Comparison of ENCODE assay signal across 17 cellular contexts in genomic region chr2:25650249-25650648, GRCh38. TPM values are rescaled to one million over a fixed set of nuclear protein-coding genes. Genes with fewer than 3 reads are reported as not detected.
DNase-seq lines count a peak whose midpoint lies in the region; ATAC-seq and TF ChIP-seq lines count a peak whose summit lies in the region.
"Had no signal": no experiment of that assay in that cellular context is flagged by ENCODE, and none has a peak within 500 bp of the region (broad histone marks: within the 10 kb centered on the region; RNA-seq: fewer than 3 reads in every experiment).

No MANE protein-coding gene starts in this region.

- H3K4me1 ChIP-seq in adrenal gland (replicated peaks in 1 of 2) (peaks cover 0 to 8% of the 10 kb centered on the region in 2 donors), lower lobe of right lung (no peaks in the 10 kb centered on the region), colonic mucosa (no peaks in the 10 kb centered on the region), SJCRH30 (0 out of 2 replicates have a peak, but pooled peaks cover 2% of the 10 kb centered on the region)
- H3K4me1 ChIP-seq: Peyer's patch had no signal

- WGBS in adrenal gland, 4 donors = 76 to 88% (median 81%) methylated on average over 3 of the region's 3 CpGs

- H3K9ac ChIP-seq in colonic mucosa (ENCODE audit: low read depth in 2 of 2, low read length in 2 of 2) = no peak overlapping the region

- ATAC-seq in lower lobe of right lung = peak; percentile 36 to 49
- ATAC-seq: CD8-positive, alpha-beta T cell; Right ventricle myocardium inferior had no signal

- H3K9me3 ChIP-seq in adrenal gland (replicated peaks in 1 of 3) (no peaks in the 10 kb centered on the region), lower lobe of right lung (no peaks in the 10 kb centered on the region), colonic mucosa (no peaks in the 10 kb centered on the region), SJCRH30 (replicated peaks) (no peaks in the 10 kb centered on the region)
- H3K9me3 ChIP-seq: MG63, Peyer's patch had no signal

- intact Hi-C loops in adrenal gland (cut with DNase I) = no loop called here
- intact Hi-C loops in lower lobe of right lung (cut with DNase I) = no loop called here
- intact Hi-C loops in colonic mucosa (cut with DNase I) = no loop called here

- H3K27me3 ChIP-seq in adrenal gland = no peaks in the 10 kb centered on the region
- no peaks in the 10 kb centered on the region for H3K27me3 ChIP-seq in lower lobe of right lung (ENCODE audit: low read depth)
- no peaks in the 10 kb centered on the region for H3K27me3 ChIP-seq in colonic mucosa
- no peaks in the 10 kb centered on the region for H3K27me3 ChIP-seq in SJCRH30
- H3K27me3 ChIP-seq: MG63, Peyer's patch had no signal

- H3K36me3 ChIP-seq in adrenal gland (replicated peaks in 1 of 2) = no peaks in the 10 kb centered on the region
- no peaks in the 10 kb centered on the region for H3K36me3 ChIP-seq in lower lobe of right lung
- no peaks in the 10 kb centered on the region for H3K36me3 ChIP-seq in colonic mucosa
- H3K36me3 ChIP-seq in SJCRH30 = peaks cover 9% of the 10 kb centered on the region
- H3K36me3 ChIP-seq: MG63, Peyer's patch had no signal

- TF ChIP-seq CTCF in adrenal gland (IDR thresholded peaks at IDR 0.05) = no peak
- no peak for TF ChIP-seq CTCF in lower lobe of right lung (IDR thresholded peaks at IDR 0.05)
- no peak for TF ChIP-seq CTCF in colonic mucosa (IDR thresholded peaks at IDR 0.05)

- DNase-seq in CD1c-positive myeloid dendritic cell (ENCODE audit: extremely low spot score) = peak; percentile 43
- DNase-seq in adrenal gland = peak in 2 of 7 donors; percentile 28 to 42
- no peak for DNase-seq in lower lobe of right lung
- peak; percentile 50 for DNase-seq in renal cortical epithelial cell (ENCODE audit: low read depth)
- DNase-seq in colonic mucosa = no peak
- no peak for DNase-seq in SJCRH30
- DNase-seq in NCI-H187 (lab: John Stamatoyannopoulos, UW) = no peak
- DNase-seq in DMS79 treated with DMSO at 0.1 percent for 48 hours (lab: John Stamatoyannopoulos, UW) = no peak
- DNase-seq: CD8-positive, alpha-beta T cell; NCI-H1417; NCI-H187 treated with DMSO at 0.1 percent for 48 hours; NCI-H2107; NCI-H510A treated with DMSO at 0.1 percent for 48 hours; NCI-H748 treated with DMSO at 0.1 percent for 48 hours; Peyer's patch had no signal

- H3K4me3 ChIP-seq in adrenal gland = no peak overlapping the region
- no peak overlapping the region for H3K4me3 ChIP-seq in lower lobe of right lung
- H3K4me3 ChIP-seq in colonic mucosa = no peak overlapping the region
- H3K4me3 ChIP-seq in SJCRH30 = no peak overlapping the region
- H3K4me3 ChIP-seq: MG63, Peyer's patch had no signal

- peak overlapping the region in 3 of 5 donors; percentile 8 to 57 (median 49) for H3K27ac ChIP-seq in adrenal gland
- no peak overlapping the region for H3K27ac ChIP-seq in lower lobe of right lung
- no peak overlapping the region for H3K27ac ChIP-seq in colonic mucosa
- no peak overlapping the region for H3K27ac ChIP-seq in SJCRH30
- H3K27ac ChIP-seq: Peyer's patch had no signal

- TF ChIP-seq POLR2A in adrenal gland (IDR thresholded peaks at IDR 0.05) = no peak

RNA-seq across cellular contexts. Expression of gene DTNB, which starts 23.1 kb away (rescaled TPM):
- total RNA-seq in adrenal gland = 10 to 100 TPM in 4 of 8 donors, 1 to 10 TPM in 4; 7.4 to 26.1 (median 9.4) TPM
- polyA plus RNA-seq in adrenal gland = 10 to 100 TPM in 2 of 3 donors, 1 to 10 TPM in 1; 4.7 to 27.5 (median 16.5) TPM
- total RNA-seq in lower lobe of right lung = 32.9 TPM
- 5.0 and 10.7 TPM in 2 replicates for total RNA-seq in renal cortical epithelial cell
- total RNA-seq in colonic mucosa = 1 to 10 TPM; 5.2 to 9.3 TPM
- 20.5 and 25.1 TPM in 2 replicates for total RNA-seq in SJCRH30 (2014; rRNA removed; shearing (Covaris generic))

Comparison
In these comparisons a context has a peak if more than half of its experiments do, and no peak if none do; other contexts are left out.
1. DNase-seq: peak in CD1c-positive myeloid dendritic cell (single experiment) and renal cortical epithelial cell (single experiment); none in lower lobe of right lung (single experiment), colonic mucosa (single experiment), SJCRH30 (0 of 2), NCI-H187 (0 of 2) and DMS79 treated with DMSO at 0.1 percent for 48 hours (single experiment).
2. H3K27ac ChIP-seq: peak in adrenal gland (3 of 5); none in lower lobe of right lung (single experiment), colonic mucosa (single experiment) and SJCRH30 (single experiment).